ENCODE assay signal across 18 cellular contexts in genomic region chr9:88652876-88653275, GRCh38.
A peak's percentile ranks its signal among the peaks of the same experiment; 100 is the strongest.
DNase-seq lines count a peak whose midpoint lies in the region; ATAC-seq, FAIRE-seq and TF ChIP-seq lines count a peak whose summit lies in the region.
"Had no signal": no experiment of that assay in that cellular context is flagged by ENCODE, and none has a peak within 500 bp of the region (broad histone marks: within the 10 kb centered on the region; RNA-seq: fewer than 3 reads in every experiment).

No MANE protein-coding gene starts in this region.

- no TSS peak for BruUV-seq in IMR-90 (replicated peaks; lab: Mats Ljungman, UMichigan)

- H3K36me3 ChIP-seq in IMR-90 (ENCODE audit: control insufficient read depth, insufficient read depth, low read length) (no peaks in the 10 kb centered on the region), mesenchymal stem cell (ENCODE audit: control insufficient read depth in 1 of 2, insufficient read depth in 2 of 2, low read depth in 1 of 2, low read length in 2 of 2) (no peaks in the 10 kb centered on the region), tibial artery (no peaks in the 10 kb centered on the region)
- H3K36me3 ChIP-seq: adrenal gland, tibial nerve had no signal

- H3K9me3 ChIP-seq in IMR-90 (ENCODE audit: control insufficient read depth, insufficient read depth, low read length) (no peaks in the 10 kb centered on the region), mesenchymal stem cell (ENCODE audit: control insufficient read depth, low read length) (no peaks in the 10 kb centered on the region), tibial artery (no peaks in the 10 kb centered on the region)
- H3K9me3 ChIP-seq: adrenal gland had no signal

- H2AK5ac ChIP-seq in IMR-90 (ENCODE audit: low read depth, low read length) (no peak overlapping the region), mesenchymal stem cell (ENCODE audit: low read length, severe bottlenecking) (no peak overlapping the region)

- H3K4me2 ChIP-seq in IMR-90 (ENCODE audit: low read depth, low read length): peak overlapping the region; percentile 74
- no peak overlapping the region for H3K4me2 ChIP-seq in mesenchymal stem cell (ENCODE audit: low read length, poor library complexity, severe bottlenecking)

- H3K79me1 ChIP-seq in IMR-90 (ENCODE audit: low read depth in 1 of 2, low read length in 2 of 2) (no peaks in the 10 kb centered on the region), mesenchymal stem cell (replicated peaks; ENCODE audit: low read length, poor library complexity, severe bottlenecking) (no peaks in the 10 kb centered on the region)

- peak overlapping the region; percentile 51; the same call in 1 of the 3 replicates for H2BK15ac ChIP-seq in IMR-90 (ENCODE audit: low read depth, low read length)
- H2BK15ac ChIP-seq in mesenchymal stem cell (ENCODE audit: low read depth, poor library complexity, severe bottlenecking): peak overlapping the region; percentile 67

- peak overlapping the region; percentile 94 for H2BK20ac ChIP-seq in IMR-90 (ENCODE audit: low read depth, low read length)

- no CpG with 5 or more reads among the region's 1 CpG for WGBS in IMR-90 (ENCODE audit: extremely low coverage in 2 of 2, insufficient read length in 1 of 2), 2 experiments
- no CpG with 5 or more reads among the region's 1 CpG for WGBS in mesenchymal stem cell

- peak overlapping the region; percentile 96 for H2AK9ac ChIP-seq in IMR-90 (replicated peaks; ENCODE audit: low read depth, low read length, poor library complexity)

- intact Hi-C loops in IMR-90 (cut with micrococcal nuclease): loop anchor here (2.0 to 10.0 kb wide), 5 partner anchors 58 to 662 kb away; partner anchors contain the start of genes CKS2, S1PR3 and SECISBP2
- intact Hi-C loops in tibial artery (cut with DNase I; ENCODE audit: low total_unique reads): loop anchor here (10.0 kb wide), 1 partner anchor 58 kb away; no protein-coding TSS in a partner anchor
- intact Hi-C loops in posterior cingulate gyrus (cut with DNase I): no loop called here

- H2BK12ac ChIP-seq in mesenchymal stem cell (ENCODE audit: low read length in 2 of 2): no peak overlapping the region

- H2BK120ac ChIP-seq in IMR-90 (ENCODE audit: low read depth, low read length) (peak overlapping the region; percentile 94), mesenchymal stem cell (ENCODE audit: low read depth, low read length) (peak overlapping the region; percentile 85)

- H3K27ac ChIP-seq in IMR-90 (ENCODE audit: insufficient read depth, low read length) (peak overlapping the region; percentile 87), mesenchymal stem cell (ENCODE audit: low read length, poor library complexity, severe bottlenecking) (no peak overlapping the region), tibial artery (peak overlapping the region; percentile 66 to 69)

- H3K23ac ChIP-seq in IMR-90 (ENCODE audit: low read depth, low read length) (peak overlapping the region; percentile 87; the same call in 1 of the 2 replicates), mesenchymal stem cell (ENCODE audit: low read length in 2 of 2) (no peak overlapping the region)

- TF ChIP-seq POLR2A in IMR-90 (IDR thresholded peaks at IDR 0.05; ENCODE audit: low read depth, low read length): no peak

- H3K9ac ChIP-seq in IMR-90 (ENCODE audit: low read depth, low read length) (peak overlapping the region; percentile 42), mesenchymal stem cell (ENCODE audit: low read length) (peak overlapping the region; percentile 87)

- H3K4me1 ChIP-seq in IMR-90 (ENCODE audit: control insufficient read depth, insufficient read depth, low read length) (peaks cover 18% of the 10 kb centered on the region), mesenchymal stem cell (ENCODE audit: control insufficient read depth, insufficient read depth, low read depth, low read length) (peaks cover 4% of the 10 kb centered on the region), tibial artery (peaks cover 0 to 39% (median 21%) of the 10 kb centered on the region in 4 donors)

- POLR2A ChIA-PET in IMR-90 (lab: Charles Lee; ENCODE audit: unreplicated experiment): no interaction called here

- TF ChIP-seq CTCF in IMR-90 (conservative IDR thresholded peaks at IDR 0.05; ENCODE audit: low read depth, low read length) (no peak), cardiac fibroblast (IDR thresholded peaks at IDR 0.05; ENCODE audit: low read depth, low read length) (no peak), tibial artery (IDR thresholded peaks at IDR 0.05) (no peak)

- peak overlapping the region; percentile 59; the same call in 1 of the 2 replicates for H4K5ac ChIP-seq in IMR-90 (ENCODE audit: low read depth, low read length)

- dilution Hi-C loops in IMR-90 (cut with HindIII; ENCODE audit: low sequenced_read_pairs, unreplicated experiment): no loop called here

- CTCF ChIA-PET in IMR-90 (lab: Yijun Ruan, JAX): no interaction called here

- H4K91ac ChIP-seq in IMR-90 (ENCODE audit: insufficient read depth, low read depth, low read length): peak overlapping the region; percentile 82; the same call in 1 of the 2 replicates
- H4K91ac ChIP-seq in mesenchymal stem cell (ENCODE audit: low read length): no peak overlapping the region

- no peak for FAIRE-seq in frontal cortex (lab: Jason Lieb, UNC)
- FAIRE-seq: H1 had no signal

- H3K9me1 ChIP-seq in IMR-90 (ENCODE audit: insufficient read depth, low read length): peaks cover 7% of the 10 kb centered on the region

- H4K8ac ChIP-seq in IMR-90 (ENCODE audit: low read depth in 2 of 2, low read length in 2 of 2) (peak overlapping the region in 1 of 2 experiments; percentile 90; a peak in 2 of 4 replicates), mesenchymal stem cell (ENCODE audit: low read length) (no peak overlapping the region)

- H3K56ac ChIP-seq in IMR-90 (ENCODE audit: extremely low read depth, insufficient read depth, low read length): peak overlapping the region; percentile 85; the same call in 1 of the 2 replicates

- H3K4me3 ChIP-seq in IMR-90 (ENCODE audit: insufficient read depth, low read depth, low read length) (no peak overlapping the region; the same call in 1 of the 2 replicates), cardiac fibroblast (replicated peaks in 1 of 2; ENCODE audit: low read depth in 2 of 2, low read length in 2 of 2) (no peak overlapping the region), mesenchymal stem cell (ENCODE audit: insufficient read depth in 1 of 2, low read depth in 1 of 2, low read length in 2 of 2) (peak overlapping the region in 1 of 2 experiments; percentile 62), tibial artery (no peak overlapping the region)
- H3K4me3 ChIP-seq: tibial nerve had no signal

- H3K18ac ChIP-seq in IMR-90 (ENCODE audit: low read depth, low read length) (peak overlapping the region; percentile 58), mesenchymal stem cell (ENCODE audit: low read depth in 1 of 2, low read length in 2 of 2) (no peak overlapping the region)

- H4K20me1 ChIP-seq in IMR-90 (ENCODE audit: insufficient read depth, low read length): no peaks in the 10 kb centered on the region

- DNase-seq in IMR-90: no peak
- peak; percentile 24 to 41 for DNase-seq in cardiac fibroblast (ENCODE audit: low read depth in 2 of 2)
- DNase-seq in mesenchymal stem cell: peak; percentile 30
- no peak for DNase-seq in tibial artery
- no peak for DNase-seq in frontal cortex (ENCODE audit: low spot score in 2 of 2)
- DNase-seq in posterior cingulate gyrus: no peak
- DNase-seq in NOMO-1 treated with dmso at 0.1 percent for 144 hours (lab: John Stamatoyannopoulos, UW; ENCODE audit: unreplicated experiment): no peak
- DNase-seq in GM19240 (ENCODE audit: insufficient read length, low spot score): no peak
- DNase-seq: activated CD4-positive, alpha-beta memory T cell treated with anti-CD3 and anti-CD28 coated beads, Interleukin-2, amount 10 ng/mL, durations not matched to agents 7 days and 5 days; activated T-cell treated with anti-CD3 and anti-CD28 coated beads, Interleukin-2, amount 50 U/mL, for 72 hours; CD4-positive, alpha-beta memory T cell; natural killer cell; NCI-H526 treated with DMSO at 0.1 percent for 48 hours; retina; stimulated activated CD4-positive, alpha-beta T cell treated with anti-CD3 and anti-CD28 coated beads, Interleukin-2, amount 100 ng/mL, for 24 hours had no signal

- H2BK5ac ChIP-seq in IMR-90 (ENCODE audit: low read depth, low read length, poor library complexity, severe bottlenecking): peak overlapping the region; percentile 94
- no peak overlapping the region for H2BK5ac ChIP-seq in mesenchymal stem cell (ENCODE audit: low read depth, low read length, poor library complexity, severe bottlenecking)

- peak overlapping the region; percentile 70 for H3K14ac ChIP-seq in IMR-90 (replicated peaks; ENCODE audit: low read depth, low read length)
- no peak overlapping the region for H3K14ac ChIP-seq in mesenchymal stem cell (ENCODE audit: low read length in 2 of 2)

- H2AFZ ChIP-seq in IMR-90 (replicated peaks; ENCODE audit: low read length, poor library complexity): no peak overlapping the region
- no peak overlapping the region for H2AFZ ChIP-seq in mesenchymal stem cell (ENCODE audit: low read depth, low read length)

- in situ Hi-C loops in IMR-90 (cut with MboI; ENCODE audit: low sequenced_read_pairs): no loop called here

- H3K4ac ChIP-seq in IMR-90 (ENCODE audit: low read depth, low read length) (peak overlapping the region; percentile 85), mesenchymal stem cell (ENCODE audit: low read depth in 1 of 2, low read length in 2 of 2) (peak overlapping the region in 1 of 2 experiments; percentile 96)

- no peak for ATAC-seq in IMR-90 (ENCODE audit: low read depth)
- ATAC-seq: activated T-cell treated with anti-CD3 and anti-CD28 coated beads, Interleukin-2, amount 50 U/mL, for 72 hours; natural killer cell had no signal

- no peak for TF ChIP-seq RAD21 in IMR-90 (IDR thresholded peaks at IDR 0.05; ENCODE audit: low read length)

- H3K27me3 ChIP-seq in IMR-90 (ENCODE audit: control insufficient read depth, insufficient read depth, low read length) (no peaks in the 10 kb centered on the region), mesenchymal stem cell (ENCODE audit: control insufficient read depth in 1 of 2, insufficient read depth in 1 of 2, low read length in 2 of 2) (no peaks in the 10 kb centered on the region), tibial artery (no peaks in the 10 kb centered on the region)
- H3K27me3 ChIP-seq: adrenal gland, tibial nerve had no signal

TF ChIP-seq in IMR-90, 13 proteins besides CTCF, POLR2A, EP300 and RAD21:
- peak; percentile 52; the same call in 1 of the 2 replicates for TF ChIP-seq NFE2L2 (IDR thresholded peaks at IDR 0.05; ENCODE audit: low read depth, low read length)
- no peak for TF ChIP-seq MAFK (IDR thresholded peaks at IDR 0.05; ENCODE audit: low read depth, low read length)

Comparison
In these comparisons a context has a peak if more than half of its experiments do, and no peak if none do; other contexts are left out.
1. DNase-seq: peak in cardiac fibroblast (2 of 2) and mesenchymal stem cell (single experiment); none in IMR-90 (single experiment), tibial artery (0 of 2), frontal cortex (0 of 2), posterior cingulate gyrus (0 of 10), NOMO-1 treated with dmso at 0.1 percent for 144 hours (single experiment) and GM19240 (single experiment).